ENCODE assay signal across 23 cellular contexts in genomic region chr6:34334796-34335416, GRCh38. TPM values are rescaled to one million over a fixed set of nuclear protein-coding genes. Genes with fewer than 3 reads are reported as not detected.
DNase-seq lines count a peak whose midpoint lies in the region; ATAC-seq and TF ChIP-seq lines count a peak whose summit lies in the region.
"Had no signal": no experiment of that assay in that cellular context is flagged by ENCODE, and none has a peak within 500 bp of the region (broad histone marks: within the 10 kb centered on the region; RNA-seq: fewer than 3 reads in every experiment).

No MANE protein-coding gene starts in this region.

- H3K27ac ChIP-seq in tibial nerve = no peak overlapping the region
- H3K27ac ChIP-seq: hepatocyte, ovary had no signal

- TF ChIP-seq EP300 in tibial nerve (IDR thresholded peaks at IDR 0.05) = no peak

- H3K4me1 ChIP-seq in tibial nerve = peaks cover 0 to 55% (median 15%) of the 10 kb centered on the region in 4 donors

- TF ChIP-seq CTCF in chondrocyte (IDR thresholded peaks at IDR 0.05) (no peak), nephron progenitor cell (IDR thresholded peaks at IDR 0.05) (no peak), type B pancreatic cell (conservative IDR thresholded peaks at IDR 0.05) (no peak), tibial nerve (IDR thresholded peaks at IDR 0.05) (no peak)

- ATAC-seq in GM21360 (IDR thresholded peaks at IDR 0.05; ENCODE audit: unreplicated experiment) = no peak
- ATAC-seq: HCT116; stimulated activated naive CD8-positive, alpha-beta T cell treated with anti-CD3 and anti-CD28 coated beads, Interleukin-15, Interleukin-2, amounts not matched to agents 100 U/mL and 50 U/mL, for 24 hours had no signal

- H3K27me3 Mint-ChIP-seq in activated naive CD4-positive, alpha-beta T cell treated with anti-CD3 and anti-CD28 coated beads, Interleukin-2, amount 50 U/mL, for 24 hours = no peaks in the 10 kb centered on the region
- H3K27me3 Mint-ChIP-seq in chondrocyte (ENCODE audit: low read depth) = no peaks in the 10 kb centered on the region
- H3K27me3 Mint-ChIP-seq in nephron progenitor cell (ENCODE audit: low read depth, poor library complexity) = no peaks in the 10 kb centered on the region
- H3K27me3 Mint-ChIP-seq in type B pancreatic cell = no peaks in the 10 kb centered on the region
- H3K27me3 Mint-ChIP-seq: activated naive CD8-positive, alpha-beta T cell treated with anti-CD3 and anti-CD28 coated beads for 36 hours; naive B cell had no signal

- H3K9me3 ChIP-seq in tibial nerve = no peaks in the 10 kb centered on the region
- H3K9me3 ChIP-seq: BE2C, ovary had no signal

- H3K36me3 Mint-ChIP-seq in activated naive CD4-positive, alpha-beta T cell treated with anti-CD3 and anti-CD28 coated beads, Interleukin-2, amount 50 U/mL, for 24 hours = peaks cover 6% of the 10 kb centered on the region
- H3K36me3 Mint-ChIP-seq in chondrocyte (ENCODE audit: low read depth) (peaks cover 1% of the 10 kb centered on the region), nephron progenitor cell (ENCODE audit: low read depth) (peaks cover 34% of the 10 kb centered on the region), type B pancreatic cell (peaks cover 22% of the 10 kb centered on the region)

- DNase-seq in activated naive CD4-positive, alpha-beta T cell treated with anti-CD3 and anti-CD28 coated beads, Interleukin-2, amount 50 U/mL, for 16 hours = no peak
- no peak for DNase-seq in chondrocyte (ENCODE audit: low spot score)
- DNase-seq in nephron progenitor cell = no peak
- no peak for DNase-seq in type B pancreatic cell (ENCODE audit: extremely low spot score, unreplicated experiment)
- no peak for DNase-seq in tibial nerve (ENCODE audit: low spot score in 2 of 2)
- no peak for DNase-seq in stimulated activated CD4-positive, alpha-beta T cell treated with anti-CD3 and anti-CD28 coated beads, Interleukin-1b, Interleukin-23, amount 100 ng/mL, for 48 hours
- DNase-seq: 8988T; activated CD4-positive, alpha-beta T cell treated with anti-CD3 and anti-CD28 coated beads for 1 hour; activated CD8-positive, alpha-beta memory T cell treated with anti-CD3 and anti-CD28 coated beads for 24 hours; activated naive CD8-positive, alpha-beta T cell treated with anti-CD3 and anti-CD28 coated beads for 36 hours; BE2C; Calu3; naive B cell; NCI-H2107; NCI-H524 treated with DMSO at 0.1 percent for 48 hours; ovary; stimulated activated naive CD8-positive, alpha-beta T cell treated with anti-CD3 and anti-CD28 coated beads, Interleukin-15, Interleukin-2, amounts not matched to agents 100 U/mL and 50 U/mL, for 24 hours; trophoblast cell had no signal

- H3K27me3 ChIP-seq in tibial nerve = no peaks in the 10 kb centered on the region
- H3K27me3 ChIP-seq: BE2C, hepatocyte, ovary had no signal

- no peak overlapping the region for H3K4me3 ChIP-seq in tibial nerve
- H3K4me3 ChIP-seq: hepatocyte, lung, ovary had no signal

- H3K36me3 ChIP-seq in tibial nerve = peaks cover 0 to 14% (median 0%) of the 10 kb centered on the region in 3 donors
- H3K36me3 ChIP-seq: ovary had no signal

- no peak for TF ChIP-seq POLR2A in tibial nerve (IDR thresholded peaks at IDR 0.05)

- 68 to 71% methylated on average over 3 of the region's 3 CpGs for WGBS in tibial nerve, 2 donors

- peak overlapping the region; percentile 4 for H3K27ac Mint-ChIP-seq in activated naive CD4-positive, alpha-beta T cell treated with anti-CD3 and anti-CD28 coated beads, Interleukin-2, amount 50 U/mL, for 24 hours
- H3K27ac Mint-ChIP-seq in chondrocyte (ENCODE audit: unreplicated experiment) = peak overlapping the region; percentile 96
- peak overlapping the region; percentile 13 for H3K27ac Mint-ChIP-seq in nephron progenitor cell
- H3K27ac Mint-ChIP-seq in type B pancreatic cell = peak overlapping the region; percentile 76
- H3K27ac Mint-ChIP-seq: activated naive CD8-positive, alpha-beta T cell treated with anti-CD3 and anti-CD28 coated beads for 36 hours had no signal

- H3K4me1 Mint-ChIP-seq in activated naive CD4-positive, alpha-beta T cell treated with anti-CD3 and anti-CD28 coated beads, Interleukin-2, amount 50 U/mL, for 24 hours = peaks cover 28% of the 10 kb centered on the region
- H3K4me1 Mint-ChIP-seq in chondrocyte (ENCODE audit: low read depth) (peaks cover 65% of the 10 kb centered on the region), nephron progenitor cell (peaks cover 32% of the 10 kb centered on the region), type B pancreatic cell (ENCODE audit: unreplicated experiment) (peaks cover 58% of the 10 kb centered on the region)

- no peak overlapping the region for H3K4me3 Mint-ChIP-seq in activated naive CD4-positive, alpha-beta T cell treated with anti-CD3 and anti-CD28 coated beads, Interleukin-2, amount 50 U/mL, for 24 hours
- no peak overlapping the region for H3K4me3 Mint-ChIP-seq in chondrocyte (ENCODE audit: unreplicated experiment)
- no peak overlapping the region for H3K4me3 Mint-ChIP-seq in nephron progenitor cell
- H3K4me3 Mint-ChIP-seq in type B pancreatic cell = no peak overlapping the region
- H3K4me3 Mint-ChIP-seq: activated naive CD8-positive, alpha-beta T cell treated with anti-CD3 and anti-CD28 coated beads for 36 hours; naive B cell had no signal

- H3K9me3 Mint-ChIP-seq in activated naive CD4-positive, alpha-beta T cell treated with anti-CD3 and anti-CD28 coated beads, Interleukin-2, amount 50 U/mL, for 24 hours = no peaks in the 10 kb centered on the region
- no peaks in the 10 kb centered on the region for H3K9me3 Mint-ChIP-seq in chondrocyte (ENCODE audit: low read depth)
- no peaks in the 10 kb centered on the region for H3K9me3 Mint-ChIP-seq in nephron progenitor cell
- no peaks in the 10 kb centered on the region for H3K9me3 Mint-ChIP-seq in type B pancreatic cell
- H3K9me3 Mint-ChIP-seq: activated naive CD8-positive, alpha-beta T cell treated with anti-CD3 and anti-CD28 coated beads for 36 hours; naive B cell had no signal

RNA-seq across cellular contexts. Expression of gene NUDT3, which starts 57.6 kb away (rescaled TPM):
- total RNA-seq in chondrocyte (21.6 to 25.9 TPM (median 22.0 TPM) in 3 replicates), type B pancreatic cell (ENCODE audit: low replicate concordance) (19.4 and 31.9 TPM in 2 replicates), tibial nerve (10 to 100 TPM; 51.6 to 88.7 (median 57.3) TPM)

Comparison
In these comparisons a context has a peak if more than half of its experiments do, and no peak if none do; other contexts are left out.
1. H3K27ac Mint-ChIP-seq: peak in every context shown above with its lines; median percentile 96 in chondrocyte; 76 in type B pancreatic cell; 13 in nephron progenitor cell; 4 in activated naive CD4-positive, alpha-beta T cell treated with anti-CD3 and anti-CD28 coated beads, Interleukin-2, amount 50 U/mL, for 24 hours.